In genomic region chr4:6052679-6053078, GRCh38 we compare ENCODE assay signal across 27 cellular contexts. TPM values are rescaled to one million over a fixed set of nuclear protein-coding genes. Genes with fewer than 3 reads are reported as not detected.
"Had no signal": no experiment of that assay in that cellular context is flagged by ENCODE, and none has a peak within 500 bp of the region (broad histone marks: within the 10 kb centered on the region; RNA-seq: fewer than 3 reads in every experiment).

No MANE protein-coding gene starts in this region.

- H3K36me3 ChIP-seq: esophagus muscularis mucosa, left lung, vagina had no signal

- DNase-seq: activated B cell treated with CpG ODN at 0.5 μM for 24 hours; activated CD4-positive, alpha-beta T cell treated with anti-CD3 and anti-CD28 coated beads for 36 hours; activated CD4-positive, alpha-beta T cell treated with anti-CD3 and anti-CD28 coated beads, Interleukin-2, amount 50 U/mL, for 4 hours; activated CD8-positive, alpha-beta memory T cell treated with anti-CD3 and anti-CD28 coated beads, Interleukin-2, amount 50 U/mL, for 48 hours; activated naive CD4-positive, alpha-beta T cell treated with Interleukin-2 at 50 U/mL for 16 hours; activated naive CD8-positive, alpha-beta T cell treated with anti-CD3 and anti-CD28 coated beads for 36 hours; activated T-cell treated with anti-CD3 and anti-CD28 coated beads, Interleukin-2, amount 50 U/mL, for 48 hours; amniotic stem cell; glutamatergic neuron; immature natural killer cell; kidney glomerular epithelial cell; left lung; midbrain; right cardiac atrium; stimulated activated CD4-positive, alpha-beta T cell treated with anti-CD3 and anti-CD28 coated beads, Interleukin-2, amount 100 ng/mL, for 24 hours; T1000 had no signal

- H3K4me1 Mint-ChIP-seq: activated B cell treated with CpG ODN at 0.5 μM for 24 hours; activated CD4-positive, alpha-beta T cell treated with anti-CD3 and anti-CD28 coated beads for 36 hours; activated naive CD8-positive, alpha-beta T cell treated with anti-CD3 and anti-CD28 coated beads for 36 hours; immature natural killer cell; stimulated activated effector memory CD8-positive, alpha-beta T cell treated with anti-CD3 and anti-CD28 coated beads, Interleukin-12 subunit alpha, Interleukin-12 subunit beta, amount 100 ng/mL, for 72 hours had no signal

- H3K9me3 Mint-ChIP-seq: activated B cell treated with CpG ODN at 0.5 μM for 24 hours; immature natural killer cell; natural killer cell treated with Interleukin-12 subunit alpha and Interleukin-12 subunit beta and Interleukin-15 and Interleukin-18, amount 100 ng/mL, for 72 hours; stimulated activated effector memory CD8-positive, alpha-beta T cell treated with anti-CD3 and anti-CD28 coated beads, Interleukin-12 subunit alpha, Interleukin-12 subunit beta, amount 100 ng/mL, for 72 hours; type B pancreatic cell had no signal

- H3K36me3 Mint-ChIP-seq: type B pancreatic cell had no signal

- ATAC-seq: activated CD4-positive, alpha-beta T cell treated with anti-CD3 and anti-CD28 coated beads for 36 hours; left lung; natural killer cell treated with Interleukin-12 subunit alpha and Interleukin-12 subunit beta and Interleukin-15 and Interleukin-18, amount 100 ng/mL, for 72 hours; right cardiac atrium; stimulated activated effector memory CD8-positive, alpha-beta T cell treated with anti-CD3 and anti-CD28 coated beads, Interleukin-12 subunit alpha, Interleukin-12 subunit beta, amount 100 ng/mL, for 72 hours had no signal

- H3K79me2 ChIP-seq: hepatocyte, parathyroid adenoma had no signal

- H3K27me3 Mint-ChIP-seq: activated B cell treated with CpG ODN at 0.5 μM for 24 hours; activated CD4-positive, alpha-beta T cell treated with anti-CD3 and anti-CD28 coated beads for 36 hours; activated naive CD8-positive, alpha-beta T cell treated with anti-CD3 and anti-CD28 coated beads for 36 hours; natural killer cell treated with Interleukin-12 subunit alpha and Interleukin-12 subunit beta and Interleukin-15 and Interleukin-18, amount 100 ng/mL, for 72 hours had no signal

- H3K27ac ChIP-seq: coronary artery, esophagus muscularis mucosa, hepatocyte, left lung, parathyroid adenoma, vagina had no signal

- H2AFZ ChIP-seq: hepatocyte, parathyroid adenoma had no signal

- H3K4me1 ChIP-seq: esophagus muscularis mucosa, left lung, parathyroid adenoma, vagina had no signal

- H3K9ac ChIP-seq: parathyroid adenoma had no signal

- H3K27ac Mint-ChIP-seq: activated B cell treated with CpG ODN at 0.5 μM for 24 hours; activated CD4-positive, alpha-beta T cell treated with anti-CD3 and anti-CD28 coated beads for 36 hours; activated naive CD8-positive, alpha-beta T cell treated with anti-CD3 and anti-CD28 coated beads for 36 hours; immature natural killer cell; natural killer cell treated with Interleukin-12 subunit alpha and Interleukin-12 subunit beta and Interleukin-15 and Interleukin-18, amount 100 ng/mL, for 72 hours; stimulated activated effector memory CD8-positive, alpha-beta T cell treated with anti-CD3 and anti-CD28 coated beads, Interleukin-12 subunit alpha, Interleukin-12 subunit beta, amount 100 ng/mL, for 72 hours; type B pancreatic cell had no signal

- H3K4me2 ChIP-seq: hepatocyte had no signal

- H3K4me3 ChIP-seq: coronary artery, esophagus muscularis mucosa, hepatocyte, left lung, vagina had no signal

- H3K27me3 ChIP-seq: vagina had no signal

- H3K4me3 Mint-ChIP-seq: activated B cell treated with CpG ODN at 0.5 μM for 24 hours; activated CD4-positive, alpha-beta T cell treated with anti-CD3 and anti-CD28 coated beads for 36 hours; activated naive CD8-positive, alpha-beta T cell treated with anti-CD3 and anti-CD28 coated beads for 36 hours; immature natural killer cell; natural killer cell treated with Interleukin-12 subunit alpha and Interleukin-12 subunit beta and Interleukin-15 and Interleukin-18, amount 100 ng/mL, for 72 hours; stimulated activated effector memory CD8-positive, alpha-beta T cell treated with anti-CD3 and anti-CD28 coated beads, Interleukin-12 subunit alpha, Interleukin-12 subunit beta, amount 100 ng/mL, for 72 hours; type B pancreatic cell had no signal

RNA-seq across cellular contexts. Expression of gene C4orf50, which starts 34.4 kb away (rescaled TPM):
- total RNA-seq: activated B cell treated with CpG ODN at 0.5 μM for 24 hours; activated naive CD8-positive, alpha-beta T cell treated with anti-CD3 and anti-CD28 coated beads for 36 hours; bronchial epithelial cell; hepatocyte; pulmonary artery endothelial cell; skeletal muscle tissue had no signal
- polyA plus RNA-seq: hepatocyte had no signal
